Comparison of ENCODE assay signal across 1 cellular context in the genomic region with DNA sequence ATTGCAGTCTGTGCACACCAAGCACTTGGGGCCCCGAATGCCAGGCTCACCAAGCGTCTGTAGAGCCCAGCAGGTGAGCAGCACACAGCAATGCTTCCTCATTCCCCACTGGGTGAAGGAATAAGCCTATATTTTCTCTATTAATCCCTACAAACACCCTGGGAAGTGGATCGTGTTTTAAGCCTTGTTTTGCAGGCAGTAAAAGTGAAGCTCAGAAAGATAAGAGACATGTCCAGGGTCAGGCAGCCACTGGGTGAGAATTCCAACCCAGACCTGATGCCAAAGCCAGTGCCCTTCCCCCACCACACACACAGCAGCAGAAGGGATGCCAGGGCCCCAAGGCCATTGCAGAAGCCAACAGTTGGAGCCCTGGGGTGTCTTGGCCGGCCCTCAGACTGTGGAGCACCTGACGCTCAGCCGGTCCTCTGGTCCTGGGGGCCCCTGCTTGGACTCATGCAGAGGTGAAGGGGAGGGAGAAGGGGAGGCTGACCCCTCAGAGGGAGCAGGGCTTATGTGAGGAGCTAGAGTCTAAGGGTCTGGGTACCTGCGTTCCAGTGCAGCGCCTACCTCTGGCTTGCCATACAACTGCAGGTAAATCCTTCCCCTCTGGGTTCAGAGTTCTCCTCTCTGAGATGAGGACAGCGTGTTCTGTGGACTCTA.
TF ChIP-seq lines count a peak whose summit lies in the region.

No MANE protein-coding gene starts in this region.

TF ChIP-seq in GM23338, 12 proteins besides CTCF, POLR2A, EP300 and RAD21:
- TF ChIP-seq, protein P1, sequence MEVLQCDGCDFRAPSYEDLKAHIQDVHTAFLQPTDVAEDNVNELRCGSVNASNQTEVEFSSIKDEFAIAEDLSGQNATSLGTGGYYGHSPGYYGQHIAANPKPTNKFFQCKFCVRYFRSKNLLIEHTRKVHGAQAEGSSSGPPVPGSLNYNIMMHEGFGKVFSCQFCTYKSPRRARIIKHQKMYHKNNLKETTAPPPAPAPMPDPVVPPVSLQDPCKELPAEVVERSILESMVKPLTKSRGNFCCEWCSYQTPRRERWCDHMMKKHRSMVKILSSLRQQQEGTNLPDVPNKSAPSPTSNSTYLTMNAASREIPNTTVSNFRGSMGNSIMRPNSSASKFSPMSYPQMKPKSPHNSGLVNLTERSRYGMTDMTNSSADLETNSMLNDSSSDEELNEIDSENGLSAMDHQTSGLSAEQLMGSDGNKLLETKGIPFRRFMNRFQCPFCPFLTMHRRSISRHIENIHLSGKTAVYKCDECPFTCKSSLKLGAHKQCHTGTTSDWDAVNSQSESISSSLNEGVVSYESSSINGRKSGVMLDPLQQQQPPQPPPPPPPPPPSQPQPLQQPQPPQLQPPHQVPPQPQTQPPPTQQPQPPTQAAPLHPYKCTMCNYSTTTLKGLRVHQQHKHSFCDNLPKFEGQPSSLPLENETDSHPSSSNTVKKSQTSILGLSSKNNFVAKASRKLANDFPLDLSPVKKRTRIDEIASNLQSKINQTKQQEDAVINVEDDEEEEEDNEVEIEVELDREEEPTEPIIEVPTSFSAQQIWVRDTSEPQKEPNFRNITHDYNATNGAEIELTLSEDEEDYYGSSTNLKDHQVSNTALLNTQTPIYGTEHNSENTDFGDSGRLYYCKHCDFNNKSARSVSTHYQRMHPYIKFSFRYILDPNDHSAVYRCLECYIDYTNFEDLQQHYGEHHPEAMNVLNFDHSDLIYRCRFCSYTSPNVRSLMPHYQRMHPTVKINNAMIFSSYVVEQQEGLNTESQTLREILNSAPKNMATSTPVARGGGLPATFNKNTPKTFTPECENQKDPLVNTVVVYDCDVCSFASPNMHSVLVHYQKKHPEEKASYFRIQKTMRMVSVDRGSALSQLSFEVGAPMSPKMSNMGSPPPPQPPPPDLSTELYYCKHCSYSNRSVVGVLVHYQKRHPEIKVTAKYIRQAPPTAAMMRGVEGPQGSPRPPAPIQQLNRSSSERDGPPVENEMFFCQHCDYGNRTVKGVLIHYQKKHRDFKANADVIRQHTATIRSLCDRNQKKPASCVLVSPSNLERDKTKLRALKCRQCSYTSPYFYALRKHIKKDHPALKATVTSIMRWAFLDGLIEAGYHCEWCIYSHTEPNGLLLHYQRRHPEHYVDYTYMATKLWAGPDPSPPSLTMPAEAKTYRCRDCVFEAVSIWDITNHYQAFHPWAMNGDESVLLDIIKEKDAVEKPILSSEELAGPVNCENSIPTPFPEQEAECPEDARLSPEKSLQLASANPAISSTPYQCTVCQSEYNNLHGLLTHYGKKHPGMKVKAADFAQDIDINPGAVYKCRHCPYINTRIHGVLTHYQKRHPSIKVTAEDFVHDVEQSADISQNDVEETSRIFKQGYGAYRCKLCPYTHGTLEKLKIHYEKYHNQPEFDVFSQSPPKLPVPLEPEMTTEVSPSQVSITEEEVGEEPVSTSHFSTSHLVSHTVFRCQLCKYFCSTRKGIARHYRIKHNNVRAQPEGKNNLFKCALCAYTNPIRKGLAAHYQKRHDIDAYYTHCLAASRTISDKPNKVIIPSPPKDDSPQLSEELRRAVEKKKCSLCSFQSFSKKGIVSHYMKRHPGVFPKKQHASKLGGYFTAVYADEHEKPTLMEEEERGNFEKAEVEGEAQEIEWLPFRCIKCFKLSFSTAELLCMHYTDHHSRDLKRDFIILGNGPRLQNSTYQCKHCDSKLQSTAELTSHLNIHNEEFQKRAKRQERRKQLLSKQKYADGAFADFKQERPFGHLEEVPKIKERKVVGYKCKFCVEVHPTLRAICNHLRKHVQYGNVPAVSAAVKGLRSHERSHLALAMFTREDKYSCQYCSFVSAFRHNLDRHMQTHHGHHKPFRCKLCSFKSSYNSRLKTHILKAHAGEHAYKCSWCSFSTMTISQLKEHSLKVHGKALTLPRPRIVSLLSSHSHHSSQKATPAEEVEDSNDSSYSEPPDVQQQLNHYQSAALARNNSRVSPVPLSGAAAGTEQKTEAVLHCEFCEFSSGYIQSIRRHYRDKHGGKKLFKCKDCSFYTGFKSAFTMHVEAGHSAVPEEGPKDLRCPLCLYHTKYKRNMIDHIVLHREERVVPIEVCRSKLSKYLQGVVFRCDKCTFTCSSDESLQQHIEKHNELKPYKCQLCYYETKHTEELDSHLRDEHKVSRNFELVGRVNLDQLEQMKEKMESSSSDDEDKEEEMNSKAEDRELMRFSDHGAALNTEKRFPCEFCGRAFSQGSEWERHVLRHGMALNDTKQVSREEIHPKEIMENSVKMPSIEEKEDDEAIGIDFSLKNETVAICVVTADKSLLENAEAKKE (CRISPR knock-in tag; IDR thresholded peaks at IDR 0.05): no peak
- TF ChIP-seq POLR2AphosphoS5 (IDR thresholded peaks at IDR 0.05; ENCODE audit: low read depth) (no peak), STAT1 (IDR thresholded peaks at IDR 0.05; ENCODE audit: unreplicated experiment) (no peak), ZNF114 (CRISPR knock-in tag; IDR thresholded peaks at IDR 0.05) (no peak), CREB1 (CRISPR knock-in tag; IDR thresholded peaks at IDR 0.05; ENCODE audit: low read depth) (no peak), ZNF331 (CRISPR knock-in tag; IDR thresholded peaks at IDR 0.05; ENCODE audit: low read depth) (no peak), NANOG (IDR thresholded peaks at IDR 0.05; ENCODE audit: borderline replicate concordance) (no peak), EZH2 (IDR thresholded peaks at IDR 0.05; ENCODE audit: low read depth, unreplicated experiment) (no peak)
- TF ChIP-seq, protein P2, sequence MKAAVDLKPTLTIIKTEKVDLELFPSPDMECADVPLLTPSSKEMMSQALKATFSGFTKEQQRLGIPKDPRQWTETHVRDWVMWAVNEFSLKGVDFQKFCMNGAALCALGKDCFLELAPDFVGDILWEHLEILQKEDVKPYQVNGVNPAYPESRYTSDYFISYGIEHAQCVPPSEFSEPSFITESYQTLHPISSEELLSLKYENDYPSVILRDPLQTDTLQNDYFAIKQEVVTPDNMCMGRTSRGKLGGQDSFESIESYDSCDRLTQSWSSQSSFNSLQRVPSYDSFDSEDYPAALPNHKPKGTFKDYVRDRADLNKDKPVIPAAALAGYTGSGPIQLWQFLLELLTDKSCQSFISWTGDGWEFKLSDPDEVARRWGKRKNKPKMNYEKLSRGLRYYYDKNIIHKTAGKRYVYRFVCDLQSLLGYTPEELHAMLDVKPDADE (IDR thresholded peaks at IDR 0.05): no peak
TF ChIP-seq in GM23338: peak in this region for 0.
